8 cellular contexts compared by ENCODE assay signal in genomic region chr20:18507218-18508191, GRCh38. TPM values are rescaled to one million over a fixed set of nuclear protein-coding genes. Genes with fewer than 3 reads are reported as not detected.
DNase-seq lines count a peak whose midpoint lies in the region; ATAC-seq, FAIRE-seq and TF ChIP-seq lines count a peak whose summit lies in the region.

SEC23B (plus strand) TSS chr20:18507940; CDS start chr20:18510836, 2,896 bp downstream.

- in situ Hi-C loops in IMR-90 (cut with MboI; ENCODE audit: low sequenced_read_pairs) = no loop called here

- peak within 1 kb of the TSS; percentile 92 for H2AFZ ChIP-seq in IMR-90 (replicated peaks; ENCODE audit: low read length, poor library complexity)
- peak within 1 kb of the TSS; percentile 78 for H2AFZ ChIP-seq in endothelial cell of umbilical vein (ENCODE audit: low read depth, low read length)

- intact Hi-C loops in IMR-90 (cut with micrococcal nuclease) (loop anchor here (2.0 kb wide), 1 partner anchor 41 kb away; the partner anchor contains the start of genes DZANK1 and POLR3F), endothelial cell of umbilical vein (cut with micrococcal nuclease) (loop anchor here (1.0 to 2.0 kb wide), 7 partner anchors 10 to 219 kb away; partner anchors contain the start of genes DTD1, DZANK1, POLR3F and RBBP9)

- no peaks in the 10 kb centered on the region for H3K9me3 ChIP-seq in IMR-90 (ENCODE audit: control insufficient read depth, insufficient read depth, low read length)
- H3K9me3 ChIP-seq in endothelial cell of umbilical vein (replicated peaks; ENCODE audit: control insufficient read depth, insufficient read depth, low read length) = no peaks in the 10 kb centered on the region

- peak within 1 kb of the TSS; percentile 40 for H3K56ac ChIP-seq in IMR-90 (ENCODE audit: extremely low read depth, insufficient read depth, low read length)

- BruUV-seq in IMR-90 (replicated peaks; lab: Mats Ljungman, UMichigan) = no TSS peak
- no TSS peak for BruUV-seq in endothelial cell of umbilical vein (replicated peaks; lab: Mats Ljungman, UMichigan)

- peak; percentile 98 for DNase-seq in DMS 273 (lab: John Stamatoyannopoulos, UW; ENCODE audit: unreplicated experiment)
- DNase-seq in IMR-90 = peak; percentile 97
- DNase-seq in OCI-M1 (lab: John Stamatoyannopoulos, UW) = peak; percentile 98
- peak; percentile 96 for DNase-seq in activated T-cell treated with anti-CD3 and anti-CD28 coated beads for 24 hours (ENCODE audit: low read depth)
- peak; percentile 98 for DNase-seq in endothelial cell of umbilical vein (ENCODE audit: low read depth, low spot score)
- peak; percentile 97 for DNase-seq in midbrain (lab: John Stamatoyannopoulos, UW)
- peak; percentile 94 to 96 for DNase-seq in stimulated activated CD8-positive, alpha-beta memory T cell treated with anti-CD3 and anti-CD28 coated beads, Interleukin-2, amount 100 ng/mL, for 1 hour (ENCODE audit: low read depth in 2 of 2)

- H4K91ac ChIP-seq in IMR-90 (ENCODE audit: insufficient read depth, low read depth, low read length) = peak within 1 kb of the TSS; percentile 83

- H3K27ac ChIP-seq in IMR-90 (ENCODE audit: insufficient read depth, low read length) (peak within 1 kb of the TSS; percentile 72), endothelial cell of umbilical vein (ENCODE audit: insufficient read depth, low read depth, low read length) (peak within 1 kb of the TSS; percentile 82)

- no peak for TF ChIP-seq RAD21 in IMR-90 (IDR thresholded peaks at IDR 0.05; ENCODE audit: low read length)

- TF ChIP-seq POLR2A in IMR-90 (IDR thresholded peaks at IDR 0.05; ENCODE audit: low read depth, low read length) (peak; percentile 88), endothelial cell of umbilical vein (IDR thresholded peaks at IDR 0.05; ENCODE audit: low read depth, low read length) (peak; percentile 87)

- TF ChIP-seq CTCF in IMR-90 (conservative IDR thresholded peaks at IDR 0.05; ENCODE audit: low read depth, low read length) = no peak
- TF ChIP-seq CTCF in endothelial cell of umbilical vein (IDR thresholded peaks at IDR 0.05; ENCODE audit: extremely low read depth in 1 of 2, insufficient read depth in 1 of 2, low read depth in 1 of 2, low read length in 2 of 2) = no peak

- peak within 1 kb of the TSS; percentile 10; the same call in 1 of the 3 replicates for H2BK15ac ChIP-seq in IMR-90 (ENCODE audit: low read depth, low read length)

- peak within 1 kb of the TSS; percentile 86 for H2BK120ac ChIP-seq in IMR-90 (ENCODE audit: low read depth, low read length)

- ATAC-seq in GM21528 (IDR thresholded peaks at IDR 0.05; ENCODE audit: low FRiP score, unreplicated experiment) (peak; percentile 98), IMR-90 (ENCODE audit: low read depth) (peak; percentile 100)

- H3K9ac ChIP-seq in IMR-90 (ENCODE audit: low read depth, low read length) (peak within 1 kb of the TSS; percentile 84), endothelial cell of umbilical vein (replicated peaks; ENCODE audit: extremely low read depth, insufficient read depth, low read length) (peak within 1 kb of the TSS; percentile 79)

- H4K5ac ChIP-seq in IMR-90 (ENCODE audit: low read depth, low read length) = peak within 1 kb of the TSS; percentile 97

- H3K36me3 ChIP-seq in IMR-90 (ENCODE audit: control insufficient read depth, insufficient read depth, low read length) (peaks cover 5% of the 10 kb centered on the region), endothelial cell of umbilical vein (ENCODE audit: control insufficient read depth in 2 of 2, extremely low read depth in 1 of 2, insufficient read depth in 2 of 2, low read length in 2 of 2) (peaks cover 2 to 13% of the 10 kb centered on the region in 2 experiments)

- 0% methylated on average over 40 of the region's 69 CpGs; no CpG with 5 or more reads in 1 of the 2 experiments for WGBS in IMR-90 (ENCODE audit: extremely low coverage in 2 of 2, insufficient read length in 1 of 2), 2 experiments

- peak; percentile 94 for FAIRE-seq in endothelial cell of umbilical vein (lab: Jason Lieb, UNC)

- dilution Hi-C loops in IMR-90 (cut with HindIII; ENCODE audit: low sequenced_read_pairs, unreplicated experiment) = no loop called here
- dilution Hi-C loops in endothelial cell of umbilical vein (cut with MboI; ENCODE audit: extremely low pct_ligation_motif_present, low sequenced_read_pairs) = no loop called here

- H3K14ac ChIP-seq in IMR-90 (replicated peaks; ENCODE audit: low read depth, low read length) = peak within 1 kb of the TSS; percentile 96

- peaks cover 4% of the 10 kb centered on the region; the same call in 1 of the 2 replicates for H3K4me1 ChIP-seq in IMR-90 (ENCODE audit: control insufficient read depth, insufficient read depth, low read length)
- H3K4me1 ChIP-seq in endothelial cell of umbilical vein (ENCODE audit: control insufficient read depth, extremely low read depth, insufficient read depth, low read length) = peaks cover 9% of the 10 kb centered on the region

- CTCF ChIA-PET in IMR-90 (lab: Yijun Ruan, JAX) = interaction anchor here (1.4 kb wide), 1 partner anchor 21 kb away, joined by 4 read pairs; no protein-coding TSS in a partner anchor
- CTCF ChIA-PET in endothelial cell of umbilical vein (lab: Charles Lee) = interaction anchor here (1.2 to 2.0 kb wide), 5 partner anchors 10 to 81 kb away, joined by 3 to 6 read pairs (median 3); partner anchors contain the start of genes DZANK1, POLR3F, RBBP9 and SMIM26

- H3K27me3 ChIP-seq in IMR-90 (ENCODE audit: control insufficient read depth, insufficient read depth, low read length) = no peaks in the 10 kb centered on the region; the same call in 1 of the 2 replicates
- H3K27me3 ChIP-seq in endothelial cell of umbilical vein (ENCODE audit: control insufficient read depth in 2 of 2, insufficient read depth in 2 of 2, low read length in 2 of 2) = peaks cover 0 to 5% of the 10 kb centered on the region in 2 experiments

- H2AK5ac ChIP-seq in IMR-90 (ENCODE audit: low read depth, low read length) = peak within 1 kb of the TSS; percentile 55

- peak within 1 kb of the TSS; percentile 74 for H2BK20ac ChIP-seq in IMR-90 (ENCODE audit: low read depth, low read length)

- peaks cover 19% of the 10 kb centered on the region for H3K79me2 ChIP-seq in endothelial cell of umbilical vein (ENCODE audit: control insufficient read depth, insufficient read depth, low read length)

- POLR2A ChIA-PET in IMR-90 (lab: Charles Lee; ENCODE audit: unreplicated experiment) = interaction anchor here (0.5 to 1.0 kb wide), 4 partner anchors 9 to 1306 kb away, joined by 3 to 5 read pairs (median 4); partner anchors contain the start of genes DZANK1 and POLR3F
- POLR2A ChIA-PET in endothelial cell of umbilical vein (lab: Charles Lee) = interaction anchor here (1.2 to 2.0 kb wide), 3 partner anchors 11 to 41 kb away, joined by 3 to 13 read pairs (median 8); partner anchors contain the start of genes DZANK1, POLR3F and RBBP9

- H3K4me3 ChIP-seq in IMR-90 (ENCODE audit: insufficient read depth, low read depth, low read length) (peak within 1 kb of the TSS; percentile 70), endothelial cell of umbilical vein (replicated peaks in 1 of 3; ENCODE audit: insufficient read depth in 1 of 3, low read depth in 1 of 3, low read length in 3 of 3) (peak within 1 kb of the TSS; percentile 65 to 94 (median 75))

- H2BK5ac ChIP-seq in IMR-90 (ENCODE audit: low read depth, low read length, poor library complexity, severe bottlenecking) = peak within 1 kb of the TSS; percentile 71

- peak within 1 kb of the TSS; percentile 75 for H3K18ac ChIP-seq in IMR-90 (ENCODE audit: low read depth, low read length)

- H3K4me2 ChIP-seq in IMR-90 (ENCODE audit: low read depth, low read length) = peak within 1 kb of the TSS; percentile 92
- peak within 1 kb of the TSS; percentile 94 for H3K4me2 ChIP-seq in endothelial cell of umbilical vein (ENCODE audit: insufficient read depth, low read length)

- peak within 1 kb of the TSS; percentile 93 for H3K23ac ChIP-seq in IMR-90 (ENCODE audit: low read depth, low read length)

- H3K4ac ChIP-seq in IMR-90 (ENCODE audit: low read depth, low read length) = peak within 1 kb of the TSS; percentile 89

- H2AK9ac ChIP-seq in IMR-90 (replicated peaks; ENCODE audit: low read depth, low read length, poor library complexity) = peak within 1 kb of the TSS; percentile 88

- H3K79me1 ChIP-seq in IMR-90 (ENCODE audit: low read depth in 1 of 2, low read length in 2 of 2) = peaks cover 13 to 27% of the 10 kb centered on the region in 2 experiments

- peak within 1 kb of the TSS; percentile 85 to 99 for H4K8ac ChIP-seq in IMR-90 (ENCODE audit: low read depth in 2 of 2, low read length in 2 of 2)

- H4K20me1 ChIP-seq in IMR-90 (ENCODE audit: insufficient read depth, low read length) (no peaks in the 10 kb centered on the region), endothelial cell of umbilical vein (replicated peaks; ENCODE audit: control insufficient read depth, extremely low read depth, insufficient read depth, low read length) (no peaks in the 10 kb centered on the region)

- peaks cover 8% of the 10 kb centered on the region for H3K9me1 ChIP-seq in IMR-90 (ENCODE audit: insufficient read depth, low read length)
- H3K9me1 ChIP-seq in endothelial cell of umbilical vein (replicated peaks; ENCODE audit: control insufficient read depth, extremely low read depth, insufficient read depth, low read length) = no peaks in the 10 kb centered on the region

TF ChIP-seq in endothelial cell of umbilical vein, 7 proteins besides CTCF, POLR2A, EP300 and RAD21:
- TF ChIP-seq GATA2 (IDR thresholded peaks at IDR 0.05; ENCODE audit: insufficient read depth, insufficient read length, low read depth, low read length) (no peak), POLR2AphosphoS5 (IDR thresholded peaks at IDR 0.05; ENCODE audit: insufficient read depth, low read depth, low read length) (peak; percentile 82), JUN (IDR thresholded peaks at IDR 0.05; ENCODE audit: borderline replicate concordance, insufficient read depth, insufficient read length, low read depth) (peak; percentile 37), EZH2 (IDR thresholded peaks at IDR 0.05; ENCODE audit: borderline replicate concordance, low read depth, low read length, severe bottlenecking) (no peak)
TF ChIP-seq in endothelial cell of umbilical vein: peak in this region for 2.

RNA-seq across cellular contexts. Expression of gene SEC23B, which starts in this region (rescaled TPM):
- 65.0 and 78.9 TPM in 2 replicates for total RNA-seq in IMR-90 (2012; rRNA removed)
- polyA plus RNA-seq in IMR-90 (2012; rRNA removed) = 50.1 and 51.5 TPM in 2 replicates
- 28.0 and 29.4 TPM in 2 replicates for polyA plus RNA-seq in IMR-90 (2012; cell fraction: cytosol; rRNA removed)
- polyA plus RNA-seq in IMR-90 (2012; cell fraction: nucleus; rRNA removed; ENCODE audit: low replicate concordance) = 15.4 and 28.9 TPM in 2 replicates
- total RNA-seq in endothelial cell of umbilical vein = 38.0 and 42.5 TPM in 2 replicates
- 38.7 and 44.0 TPM in 2 replicates for polyA plus RNA-seq in endothelial cell of umbilical vein
- polyA plus RNA-seq in endothelial cell of umbilical vein (2011; cell fraction: cytosol; rRNA removed) = 37.7 and 45.1 TPM in 2 replicates
- 42.0 and 48.1 TPM in 2 replicates for polyA plus RNA-seq in endothelial cell of umbilical vein (2011; cell fraction: nucleus; rRNA removed)
- 48.6 and 56.7 TPM in 2 replicates for polyA plus RNA-seq in endothelial cell of umbilical vein (2012)
- 67.9 and 83.8 TPM in 2 replicates for polyA minus RNA-seq in endothelial cell of umbilical vein
- 37.0 TPM for polyA minus RNA-seq in endothelial cell of umbilical vein (2011; cell fraction: cytosol; rRNA and poly(A)+ RNA removed)
- 26.9 and 47.1 TPM in 2 replicates for polyA minus RNA-seq in endothelial cell of umbilical vein (2011; cell fraction: nucleus; rRNA and poly(A)+ RNA removed)

Comparison
In these comparisons a context has a peak if more than half of its experiments do, and no peak if none do; other contexts are left out.
1. Peak in every context shown above with its lines: DNase-seq, ATAC-seq, H3K4me3 ChIP-seq and H3K27ac ChIP-seq.